In the genomic region with DNA sequence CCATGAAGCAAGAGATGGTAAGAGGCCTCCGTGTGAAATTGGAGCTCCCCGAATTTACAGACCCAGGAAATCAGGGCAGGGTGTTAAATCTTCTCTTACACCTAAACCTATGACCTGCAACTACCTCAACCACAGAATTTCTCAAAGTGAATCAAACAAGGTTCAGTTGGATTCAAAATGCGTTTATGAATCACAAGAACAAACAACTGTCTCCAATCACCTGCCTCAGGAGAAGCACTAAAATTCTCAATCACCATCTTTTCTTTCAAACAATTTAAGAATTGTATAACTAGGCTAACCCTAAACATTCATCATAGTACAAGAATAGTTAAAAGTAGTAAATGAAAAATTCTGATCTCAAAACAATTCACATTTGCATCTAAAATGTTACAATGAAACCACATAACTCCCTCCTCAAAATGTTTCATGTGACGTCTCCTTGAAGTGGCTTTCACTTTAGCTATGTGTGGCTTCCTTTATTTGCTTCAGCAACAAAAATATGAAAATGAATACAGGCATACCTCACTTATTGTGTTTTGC, we compare ENCODE assay signal across 8 cellular contexts. TPM values are rescaled to one million over a fixed set of nuclear protein-coding genes. Genes with fewer than 3 reads are reported as not detected.
DNase-seq lines count a peak whose midpoint lies in the region; ATAC-seq and TF ChIP-seq lines count a peak whose summit lies in the region.
"Had no signal": no experiment of that assay in that cellular context is flagged by ENCODE, and none has a peak within 500 bp of the region (broad histone marks: within the 10 kb centered on the region; RNA-seq: fewer than 3 reads in every experiment).

No MANE protein-coding gene starts in this region.

- H3K4me1 Mint-ChIP-seq in H9, result peaks cover 58 to 67% of the 10 kb centered on the region in 2 experiments

- peaks cover 2% of the 10 kb centered on the region; the same call in 1 of the 2 replicates for H3K79me2 ChIP-seq in H9 (ENCODE audit: insufficient read depth, low read length)

- peak overlapping the region in 2 of 3 experiments; percentile 24 to 36; a peak in 2 of 7 replicates for H3K27ac Mint-ChIP-seq in H9

- H3K79me1 ChIP-seq in H9 (ENCODE audit: insufficient read depth, low read depth, low read length, poor library complexity, severe bottlenecking), result no peaks in the 10 kb centered on the region

- no peak overlapping the region for H3K27ac ChIP-seq in H9 (ENCODE audit: insufficient read length, low read depth, low read length)
- H3K27ac ChIP-seq in neutrophil, result peak overlapping the region; percentile 37

- no peak overlapping the region for H3K9ac ChIP-seq in H9 (ENCODE audit: extremely low read depth, insufficient read length, low read length)

- no peaks in the 10 kb centered on the region for H3K23me2 ChIP-seq in H9 (ENCODE audit: insufficient read length, low read depth, low read length, poor library complexity, severe bottlenecking)

- H2AFZ ChIP-seq in H9 (ENCODE audit: low read length), result no peak overlapping the region

- H2BK12ac ChIP-seq in H9 (ENCODE audit: insufficient read length, low read depth, low read length), result no peak overlapping the region

- H3K56ac ChIP-seq in H9 (ENCODE audit: insufficient read length, low read depth, low read length), result no peak overlapping the region

- no peaks in the 10 kb centered on the region for H3K36me3 ChIP-seq in neutrophil

- no peak overlapping the region for H2BK15ac ChIP-seq in H9 (ENCODE audit: low read depth, low read length)

- no peak overlapping the region for H3K4me2 ChIP-seq in H9 (ENCODE audit: insufficient read depth, insufficient read length, low read length)

- H4K91ac ChIP-seq in H9 (ENCODE audit: insufficient read length, low read depth, low read length), result no peak overlapping the region

- no peak overlapping the region for H3T11ph ChIP-seq in H9 (ENCODE audit: low read length)

- no peaks in the 10 kb centered on the region for H3K9me3 Mint-ChIP-seq in H9

- H2AK5ac ChIP-seq in H9 (ENCODE audit: insufficient read length, low read length), result no peak overlapping the region

- H3K27me3 Mint-ChIP-seq in H9 (ENCODE audit: low read depth), result no peaks in the 10 kb centered on the region

- no peak overlapping the region for H4K8ac ChIP-seq in H9 (replicated peaks; ENCODE audit: insufficient read length, low read depth, low read length)

- H3K14ac ChIP-seq in H9 (ENCODE audit: insufficient read depth, low read length), result no peak overlapping the region

- no peak overlapping the region for H3K18ac ChIP-seq in H9 (ENCODE audit: insufficient read length, low read depth, low read length)

- WGBS in H9 (ENCODE audit: extremely low coverage, insufficient read length, low lambda C conversion rate), result no CpG with 5 or more reads among the region's 4 CpGs

- H3K27me3 ChIP-seq in H9 (ENCODE audit: insufficient read depth, low read length) (no peaks in the 10 kb centered on the region), neutrophil (no peaks in the 10 kb centered on the region)

- no peak overlapping the region for H2BK5ac ChIP-seq in H9 (ENCODE audit: insufficient read length, low read length)

- no peak for TF ChIP-seq CTCF in H9 (conservative IDR thresholded peaks at IDR 0.05)
- TF ChIP-seq CTCF in neutrophil (IDR thresholded peaks at IDR 0.05), result no peak

- ATAC-seq in GM18873 (IDR thresholded peaks at IDR 0.05; ENCODE audit: low FRiP score, unreplicated experiment), result peak; percentile 83

- H2BK20ac ChIP-seq in H9 (ENCODE audit: low read depth, low read length, poor library complexity, severe bottlenecking), result no peak overlapping the region

- H3K4me1 ChIP-seq in H9 (ENCODE audit: insufficient read depth, low read length) (peaks cover 9% of the 10 kb centered on the region), neutrophil (ENCODE audit: control insufficient read depth in 1 of 2, insufficient read depth in 1 of 2, low read depth in 1 of 2, low read length in 1 of 2) (peaks cover 7 to 28% of the 10 kb centered on the region in 2 experiments)

- no peak overlapping the region for H3K4ac ChIP-seq in H9 (ENCODE audit: low read depth, low read length)

- H3K4me3 Mint-ChIP-seq in H9, result no peak overlapping the region

- DNase-seq in H9 (no peak), NCI-H446 treated with DMSO at 0.1 percent for 48 hours (lab: John Stamatoyannopoulos, UW) (no peak), HK-2 (ENCODE audit: unreplicated experiment) (no peak), C1 segment of cervical spinal cord (lab: John Stamatoyannopoulos, UW) (no peak)
- DNase-seq in Jurkat, Clone E6-1 (ENCODE audit: low read depth, low spot score), result peak; percentile 62
- DNase-seq: stimulated activated CD4-positive, alpha-beta T cell treated with anti-CD3 and anti-CD28 coated beads, Interleukin-4, amount 100 ng/mL, for 4 hours had no signal

- no peak overlapping the region for H4K5ac ChIP-seq in H9 (ENCODE audit: insufficient read length, low read depth, low read length)

- no peak overlapping the region for H2BK120ac ChIP-seq in H9 (ENCODE audit: low read depth, low read length, poor library complexity, severe bottlenecking)

- H3K4me3 ChIP-seq in Jurkat, Clone E6-1 (ENCODE audit: low read length), result no peak overlapping the region
- H3K4me3 ChIP-seq in neutrophil (ENCODE audit: low read depth in 1 of 2, low read length in 1 of 2), result no peak overlapping the region

- no peak overlapping the region for H3K23ac ChIP-seq in H9 (ENCODE audit: insufficient read length, low read depth, low read length)

- no peaks in the 10 kb centered on the region for H3K36me3 Mint-ChIP-seq in H9 (ENCODE audit: insufficient read depth in 1 of 3, low read depth in 3 of 3)

- no peaks in the 10 kb centered on the region for H4K20me1 ChIP-seq in H9 (ENCODE audit: control insufficient read depth, insufficient read depth, insufficient read length)

- H3K9me3 ChIP-seq in H9 (ENCODE audit: control insufficient read depth, low read depth, low read length), result no peaks in the 10 kb centered on the region
- H3K9me3 ChIP-seq in neutrophil, result no peaks in the 10 kb centered on the region

RNA-seq across cellular contexts. Expression of gene PPP3CA, which starts 19.2 kb away (rescaled TPM):
- total RNA-seq in H9 (2021), result 15.5 and 16.8 TPM in 2 replicates
- 11.2 TPM for polyA plus RNA-seq in Jurkat, Clone E6-1 (2012; ENCODE audit: insufficient read depth, insufficient read length)
